In the genomic region with DNA sequence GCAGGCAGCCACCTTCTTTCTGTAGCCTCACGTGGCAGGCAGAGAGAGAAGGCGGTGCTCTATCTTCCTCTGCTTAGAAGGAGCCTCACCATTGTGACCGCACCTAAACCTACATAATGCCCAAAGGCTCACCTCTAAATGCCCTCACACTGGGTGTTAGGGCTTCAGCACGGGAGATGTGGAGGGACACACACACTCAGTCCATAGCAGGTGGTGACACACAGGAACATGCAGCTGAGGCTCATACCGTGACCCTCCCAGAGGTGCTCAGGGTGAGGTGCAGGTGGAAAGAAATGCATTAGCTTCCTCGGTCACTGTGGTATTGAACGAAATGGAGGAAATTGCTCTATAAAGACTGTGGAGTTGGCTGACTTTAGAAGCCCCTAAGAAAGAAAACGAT, we compare ENCODE assay signal across 19 cellular contexts.
"Had no signal": no experiment of that assay in that cellular context is flagged by ENCODE, and none has a peak within 500 bp of the region (broad histone marks: within the 10 kb centered on the region; RNA-seq: fewer than 3 reads in every experiment).

No MANE protein-coding gene starts in this region.

- H3K27ac ChIP-seq: dorsolateral prefrontal cortex, hepatocyte, ovary, right atrium auricular region, stomach, thoracic aorta, transverse colon had no signal

- DNase-seq: cortex of kidney; dorsolateral prefrontal cortex; effector CD8-positive, alpha-beta T cell; foreskin melanocyte; kidney glomerular epithelial cell; natural killer cell; nucleus accumbens; ovary; small intestine; stimulated activated CD4-positive, alpha-beta T cell treated with anti-CD3 and anti-CD28 coated beads, Interleukin-4, amount 100 ng/mL, for 1 hour; stimulated activated CD8-positive, alpha-beta memory T cell treated with anti-CD3 and anti-CD28 coated beads, Interleukin-4, amount 100 ng/mL, for 48 hours; stomach; substantia nigra; transverse colon had no signal

- FAIRE-seq: small intestine had no signal

- H3K36me3 Mint-ChIP-seq: natural killer cell; stimulated activated memory B cell treated with anti-CD40 and anti-IgM and Interleukin-4, amounts not matched to agents 10 μg/mL and 1 μg/mL and 100 μg/mL, for 72 hours had no signal

- H3K9me3 ChIP-seq: ovary, right atrium auricular region, stomach, thoracic aorta, transverse colon had no signal

- H3K4me3 ChIP-seq: dorsolateral prefrontal cortex, hepatocyte, ovary, right atrium auricular region, stomach, thoracic aorta, transverse colon had no signal

- ATAC-seq: natural killer cell; stimulated activated memory B cell treated with anti-CD40 and anti-IgM and Interleukin-4, amounts not matched to agents 10 μg/mL and 1 μg/mL and 100 μg/mL, for 72 hours had no signal

- H3K36me3 ChIP-seq: ovary, right atrium auricular region, stomach, thoracic aorta, transverse colon had no signal

- H3K4me3 Mint-ChIP-seq: natural killer cell; neural crest cell; stimulated activated memory B cell treated with anti-CD40 and anti-IgM and Interleukin-4, amounts not matched to agents 10 μg/mL and 1 μg/mL and 100 μg/mL, for 72 hours had no signal

- H3K79me2 ChIP-seq: hepatocyte had no signal

- H3K4me2 ChIP-seq: hepatocyte had no signal

- H3K27ac Mint-ChIP-seq: natural killer cell; stimulated activated memory B cell treated with anti-CD40 and anti-IgM and Interleukin-4, amounts not matched to agents 10 μg/mL and 1 μg/mL and 100 μg/mL, for 72 hours had no signal

- H3K4me1 Mint-ChIP-seq: natural killer cell, neural crest cell had no signal

- H3K9me3 Mint-ChIP-seq: natural killer cell; neural crest cell; stimulated activated memory B cell treated with anti-CD40 and anti-IgM and Interleukin-4, amounts not matched to agents 10 μg/mL and 1 μg/mL and 100 μg/mL, for 72 hours had no signal

- H3K4me1 ChIP-seq: right atrium auricular region, stomach, transverse colon had no signal

- H2AFZ ChIP-seq: hepatocyte had no signal

- H3K27me3 ChIP-seq: ovary, right atrium auricular region had no signal
